Comparison of ENCODE assay signal across 15 cellular contexts in genomic region chr10:132611986-132612385, GRCh38.
DNase-seq lines count a peak whose midpoint lies in the region; TF ChIP-seq lines count a peak whose summit lies in the region.
"Had no signal": no experiment of that assay in that cellular context is flagged by ENCODE, and none has a peak within 500 bp of the region (broad histone marks: within the 10 kb centered on the region; RNA-seq: fewer than 3 reads in every experiment).

No MANE protein-coding gene starts in this region.

- peak overlapping the region; percentile 95 for H3K27ac Mint-ChIP-seq in nephron progenitor cell
- H3K27ac Mint-ChIP-seq: activated naive CD8-positive, alpha-beta T cell treated with anti-CD3 and anti-CD28 coated beads, Interleukin-2, amount 50 U/mL, for 24 hours; T-helper 1 cell treated with Interleukin-12 subunit alpha and Interleukin-12 subunit beta and Interleukin-4 antibody, amounts not matched to agents 30 μg/mL and 1 μg/mL, for 36 hours had no signal

- H3K4me1 Mint-ChIP-seq in nephron progenitor cell = peaks cover 32% of the 10 kb centered on the region

- POLR2A ChIA-PET in HEK293 (lab: Yijun Ruan, JAX) = no interaction called here

- no peak overlapping the region for H3K4me3 Mint-ChIP-seq in nephron progenitor cell
- H3K4me3 Mint-ChIP-seq: activated naive CD8-positive, alpha-beta T cell treated with anti-CD3 and anti-CD28 coated beads, Interleukin-2, amount 50 U/mL, for 24 hours; T-helper 1 cell treated with Interleukin-12 subunit alpha and Interleukin-12 subunit beta and Interleukin-4 antibody, amounts not matched to agents 30 μg/mL and 1 μg/mL, for 36 hours had no signal

- no peak overlapping the region for H3K27ac ChIP-seq in HEK293 (ENCODE audit: extremely low read depth, low read depth, low read length)
- no peak overlapping the region for H3K27ac ChIP-seq in coronary artery
- H3K27ac ChIP-seq: suprapubic skin had no signal

- no peaks in the 10 kb centered on the region for H3K36me3 Mint-ChIP-seq in nephron progenitor cell (ENCODE audit: low read depth)

- peak; percentile 9 for DNase-seq in activated naive CD4-positive, alpha-beta T cell treated with Interleukin-2 at 50 U/mL for 16 hours
- DNase-seq in activated naive CD4-positive, alpha-beta T cell (lab: John Stamatoyannopoulos, UW) = no peak
- DNase-seq in coronary artery (ENCODE audit: low spot score) (peak; percentile 33), nephron progenitor cell (no peak), NCI-H2171 (lab: John Stamatoyannopoulos, UW) (no peak), epidermal melanocyte (ENCODE audit: insufficient read length, low spot score) (no peak), G401 (ENCODE audit: low spot score) (no peak)
- DNase-seq: activated CD4-positive, CD25-positive, alpha-beta regulatory T cell; activated naive CD8-positive, alpha-beta T cell treated with anti-CD3 and anti-CD28 coated beads, Interleukin-2, amount 50 U/mL, for 24 hours; NCI-H1930; nucleus accumbens; stimulated activated CD4-positive, alpha-beta T cell treated with anti-CD3 and anti-CD28 coated beads, Interleukin-2, amount 100 ng/mL, for 24 hours had no signal

- in situ Hi-C loops in G401 (cut with HindIII; ENCODE audit: low sequenced_read_pairs) = no loop called here

- H3K9me3 ChIP-seq in HEK293 (ENCODE audit: control insufficient read depth, insufficient read depth, low read depth, low read length) = no peaks in the 10 kb centered on the region
- H3K9me3 ChIP-seq: suprapubic skin had no signal

- no peak for TF ChIP-seq CTCF in HEK293 (tag by site-specific recombination; IDR thresholded peaks at IDR 0.05)
- no peak for TF ChIP-seq CTCF in coronary artery (IDR thresholded peaks at IDR 0.05)
- TF ChIP-seq CTCF in nephron progenitor cell (IDR thresholded peaks at IDR 0.05) = no peak

- CTCF ChIA-PET in HEK293 (lab: Yijun Ruan, JAX) = no interaction called here

- H3K4me1 ChIP-seq in HEK293 (ENCODE audit: control insufficient read depth, insufficient read depth, low read length) = peaks cover 3% of the 10 kb centered on the region; the same call in 1 of the 2 replicates

- H3K9me3 Mint-ChIP-seq in nephron progenitor cell = no peaks in the 10 kb centered on the region

- H3K27me3 Mint-ChIP-seq in nephron progenitor cell (ENCODE audit: low read depth, poor library complexity) = peaks cover 4% of the 10 kb centered on the region

- H3K4me3 ChIP-seq in HEK293 (ENCODE audit: low read depth, low read length) (no peak overlapping the region), coronary artery (no peak overlapping the region)
- H3K4me3 ChIP-seq: suprapubic skin had no signal

- H3K36me3 ChIP-seq in HEK293 (ENCODE audit: control insufficient read depth in 2 of 2, insufficient read depth in 1 of 2, low read length in 2 of 2) = no peaks in the 10 kb centered on the region
- H3K36me3 ChIP-seq: suprapubic skin had no signal

TF ChIP-seq in HEK293, 187 proteins besides CTCF, POLR2A, EP300 and RAD21 (continues in another document):
- TF ChIP-seq ZNF670 (tag by site-specific recombination; IDR thresholded peaks at IDR 0.05; ENCODE audit: low read depth) = no peak
- TF ChIP-seq ZFHX2 (tag by site-specific recombination; conservative IDR thresholded peaks at IDR 0.05) = peak; percentile 96
- no peak for TF ChIP-seq ZNF248 (tag by site-specific recombination; IDR thresholded peaks at IDR 0.05)
- TF ChIP-seq ZNF146 (tag by site-specific recombination; IDR thresholded peaks at IDR 0.05) = no peak
- TF ChIP-seq ZNF76 (tag by site-specific recombination; IDR thresholded peaks at IDR 0.05; ENCODE audit: borderline replicate concordance, low read depth) = no peak
- TF ChIP-seq, protein P1, sequence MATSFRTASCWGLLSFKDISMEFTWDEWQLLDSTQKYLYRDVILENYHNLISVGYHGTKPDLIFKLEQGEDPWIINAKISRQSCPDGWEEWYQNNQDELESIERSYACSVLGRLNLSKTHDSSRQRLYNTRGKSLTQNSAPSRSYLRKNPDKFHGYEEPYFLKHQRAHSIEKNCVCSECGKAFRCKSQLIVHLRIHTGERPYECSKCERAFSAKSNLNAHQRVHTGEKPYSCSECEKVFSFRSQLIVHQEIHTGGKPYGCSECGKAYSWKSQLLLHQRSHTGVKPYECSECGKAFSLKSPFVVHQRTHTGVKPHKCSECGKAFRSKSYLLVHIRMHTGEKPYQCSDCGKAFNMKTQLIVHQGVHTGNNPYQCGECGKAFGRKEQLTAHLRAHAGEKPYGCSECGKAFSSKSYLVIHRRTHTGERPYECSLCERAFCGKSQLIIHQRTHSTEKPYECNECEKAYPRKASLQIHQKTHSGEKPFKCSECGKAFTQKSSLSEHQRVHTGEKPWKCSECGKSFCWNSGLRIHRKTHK (tag by site-specific recombination; IDR thresholded peaks at IDR 0.05) = no peak
- no peak for TF ChIP-seq ZNF529 (tag by site-specific recombination; IDR thresholded peaks at IDR 0.05; ENCODE audit: insufficient replicate concordance)
- no peak for TF ChIP-seq TCF7L2 (IDR thresholded peaks at IDR 0.05; ENCODE audit: borderline replicate concordance, low read depth, low read length)
- TF ChIP-seq, protein P2, sequence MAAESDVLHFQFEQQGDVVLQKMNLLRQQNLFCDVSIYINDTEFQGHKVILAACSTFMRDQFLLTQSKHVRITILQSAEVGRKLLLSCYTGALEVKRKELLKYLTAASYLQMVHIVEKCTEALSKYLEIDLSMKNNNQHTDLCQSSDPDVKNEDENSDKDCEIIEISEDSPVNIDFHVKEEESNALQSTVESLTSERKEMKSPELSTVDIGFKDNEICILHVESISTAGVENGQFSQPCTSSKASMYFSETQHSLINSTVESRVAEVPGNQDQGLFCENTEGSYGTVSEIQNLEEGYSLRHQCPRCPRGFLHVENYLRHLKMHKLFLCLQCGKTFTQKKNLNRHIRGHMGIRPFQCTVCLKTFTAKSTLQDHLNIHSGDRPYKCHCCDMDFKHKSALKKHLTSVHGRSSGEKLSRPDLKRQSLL (tag by site-specific recombination; IDR thresholded peaks at IDR 0.05) = no peak
- TF ChIP-seq HOXA7 (CRISPR knock-in tag; IDR thresholded peaks at IDR 0.05; ENCODE audit: borderline replicate concordance) = no peak
- no peak for TF ChIP-seq HOXC10 (CRISPR knock-in tag; IDR thresholded peaks at IDR 0.05)
- TF ChIP-seq ZNF561 (tag by site-specific recombination; IDR thresholded peaks at IDR 0.05; ENCODE audit: borderline replicate concordance) = no peak
- TF ChIP-seq, protein P3, sequence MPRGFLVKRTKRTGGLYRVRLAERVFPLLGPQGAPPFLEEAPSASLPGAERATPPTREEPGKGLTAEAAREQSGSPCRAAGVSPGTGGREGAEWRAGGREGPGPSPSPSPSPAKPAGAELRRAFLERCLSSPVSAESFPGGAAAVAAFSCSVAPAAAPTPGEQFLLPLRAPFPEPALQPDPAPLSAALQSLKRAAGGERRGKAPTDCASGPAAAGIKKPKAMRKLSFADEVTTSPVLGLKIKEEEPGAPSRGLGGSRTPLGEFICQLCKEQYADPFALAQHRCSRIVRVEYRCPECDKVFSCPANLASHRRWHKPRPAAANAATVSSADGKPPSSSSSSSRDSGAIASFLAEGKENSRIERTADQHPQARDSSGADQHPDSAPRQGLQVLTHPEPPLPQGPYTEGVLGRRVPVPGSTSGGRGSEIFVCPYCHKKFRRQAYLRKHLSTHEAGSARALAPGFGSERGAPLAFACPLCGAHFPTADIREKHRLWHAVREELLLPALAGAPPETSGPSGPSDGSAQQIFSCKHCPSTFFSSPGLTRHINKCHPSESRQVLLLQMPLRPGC (tag by site-specific recombination; IDR thresholded peaks at IDR 0.05) = no peak
- TF ChIP-seq WT1 (tag by site-specific recombination; IDR thresholded peaks at IDR 0.05) = 0 out of 2 replicates have a peak, but pooled peaks have one; percentile 25
- no peak for TF ChIP-seq ZNF416 (tag by site-specific recombination; IDR thresholded peaks at IDR 0.05)
- no peak for TF ChIP-seq GLI4 (tag by site-specific recombination; IDR thresholded peaks at IDR 0.05)
- peak; percentile 98 for TF ChIP-seq KLF1 (tag by site-specific recombination; IDR thresholded peaks at IDR 0.05)
- no peak for TF ChIP-seq OVOL3 (tag by site-specific recombination; IDR thresholded peaks at IDR 0.05)
- no peak for TF ChIP-seq ZNF549 (tag by site-specific recombination; IDR thresholded peaks at IDR 0.05)
- TF ChIP-seq ZNF423 (tag by site-specific recombination; IDR thresholded peaks at IDR 0.05) = no peak
- TF ChIP-seq ZNF140 (tag by site-specific recombination; IDR thresholded peaks at IDR 0.05) = no peak
- no peak for TF ChIP-seq ZNF404 (tag by site-specific recombination; IDR thresholded peaks at IDR 0.05)
- TF ChIP-seq, protein P4, sequence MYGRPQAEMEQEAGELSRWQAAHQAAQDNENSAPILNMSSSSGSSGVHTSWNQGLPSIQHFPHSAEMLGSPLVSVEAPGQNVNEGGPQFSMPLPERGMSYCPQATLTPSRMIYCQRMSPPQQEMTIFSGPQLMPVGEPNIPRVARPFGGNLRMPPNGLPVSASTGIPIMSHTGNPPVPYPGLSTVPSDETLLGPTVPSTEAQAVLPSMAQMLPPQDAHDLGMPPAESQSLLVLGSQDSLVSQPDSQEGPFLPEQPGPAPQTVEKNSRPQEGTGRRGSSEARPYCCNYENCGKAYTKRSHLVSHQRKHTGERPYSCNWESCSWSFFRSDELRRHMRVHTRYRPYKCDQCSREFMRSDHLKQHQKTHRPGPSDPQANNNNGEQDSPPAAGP (tag by site-specific recombination; IDR thresholded peaks at IDR 0.05) = no peak; the same call in 1 of the 2 replicates
- no peak for TF ChIP-seq ZNF292 (tag by site-specific recombination; IDR thresholded peaks at IDR 0.05; ENCODE audit: borderline replicate concordance, low read depth)
- TF ChIP-seq ZNF677 (tag by site-specific recombination; IDR thresholded peaks at IDR 0.05) = no peak
- TF ChIP-seq, protein P5, sequence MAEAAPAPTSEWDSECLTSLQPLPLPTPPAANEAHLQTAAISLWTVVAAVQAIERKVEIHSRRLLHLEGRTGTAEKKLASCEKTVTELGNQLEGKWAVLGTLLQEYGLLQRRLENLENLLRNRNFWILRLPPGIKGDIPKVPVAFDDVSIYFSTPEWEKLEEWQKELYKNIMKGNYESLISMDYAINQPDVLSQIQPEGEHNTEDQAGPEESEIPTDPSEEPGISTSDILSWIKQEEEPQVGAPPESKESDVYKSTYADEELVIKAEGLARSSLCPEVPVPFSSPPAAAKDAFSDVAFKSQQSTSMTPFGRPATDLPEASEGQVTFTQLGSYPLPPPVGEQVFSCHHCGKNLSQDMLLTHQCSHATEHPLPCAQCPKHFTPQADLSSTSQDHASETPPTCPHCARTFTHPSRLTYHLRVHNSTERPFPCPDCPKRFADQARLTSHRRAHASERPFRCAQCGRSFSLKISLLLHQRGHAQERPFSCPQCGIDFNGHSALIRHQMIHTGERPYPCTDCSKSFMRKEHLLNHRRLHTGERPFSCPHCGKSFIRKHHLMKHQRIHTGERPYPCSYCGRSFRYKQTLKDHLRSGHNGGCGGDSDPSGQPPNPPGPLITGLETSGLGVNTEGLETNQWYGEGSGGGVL (tag by site-specific recombination; IDR thresholded peaks at IDR 0.05) = 0 out of 2 replicates have a peak, but pooled peaks have one; percentile 29

Comparison
In these comparisons a context has a peak if more than half of its experiments do, and no peak if none do; other contexts are left out.
1. DNase-seq: peak in activated naive CD4-positive, alpha-beta T cell treated with Interleukin-2 at 50 U/mL for 16 hours (single experiment) and coronary artery (single experiment); none in activated naive CD4-positive, alpha-beta T cell (0 of 4), nephron progenitor cell (single experiment), NCI-H2171 (single experiment), epidermal melanocyte (single experiment) and G401 (single experiment).